Comparison of ENCODE assay signal across 24 cellular contexts in the genomic region with DNA sequence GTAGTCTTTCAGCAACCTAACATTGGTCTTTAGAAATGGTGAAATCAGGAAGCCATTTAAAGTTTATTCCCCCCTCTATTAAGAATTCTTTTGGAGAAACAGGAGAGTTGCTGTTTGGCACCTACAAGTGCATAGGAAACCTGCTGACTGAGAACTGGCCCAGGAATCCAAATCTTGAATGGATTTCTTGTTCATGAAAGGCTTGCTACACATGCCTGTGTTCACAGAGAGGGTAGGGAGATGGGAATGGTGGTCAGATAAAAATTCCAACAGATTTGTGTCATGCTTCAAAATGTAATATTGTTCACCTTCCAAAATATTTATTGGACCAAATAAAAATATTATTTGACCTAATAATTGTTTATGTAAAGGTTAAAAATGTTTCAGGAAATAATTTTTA. TPM values are rescaled to one million over a fixed set of nuclear protein-coding genes. Genes with fewer than 3 reads are reported as not detected.
DNase-seq lines count a peak whose midpoint lies in the region; ATAC-seq and TF ChIP-seq lines count a peak whose summit lies in the region.
"Had no signal": no experiment of that assay in that cellular context is flagged by ENCODE, and none has a peak within 500 bp of the region (broad histone marks: within the 10 kb centered on the region; RNA-seq: fewer than 3 reads in every experiment).

No MANE protein-coding gene starts in this region.

- H3K36me3 Mint-ChIP-seq in neural progenitor cell = no peaks in the 10 kb centered on the region
- H3K36me3 Mint-ChIP-seq: CD8-positive, alpha-beta memory T cell had no signal

- H3K9ac ChIP-seq in neural progenitor cell = no peak overlapping the region
- H3K9ac ChIP-seq: SK-N-SH had no signal

- H3F3A ChIP-seq in neural progenitor cell (ENCODE audit: low read depth) = no peaks in the 10 kb centered on the region

- H3K4me3 ChIP-seq in astrocyte of the cerebellum (ENCODE audit: low read depth, low read length) (no peak overlapping the region), neural progenitor cell (no peak overlapping the region)

- no peak overlapping the region for H3K4me2 ChIP-seq in neural progenitor cell
- H3K4me2 ChIP-seq: SK-N-SH had no signal

- TF ChIP-seq CTCF in astrocyte of the cerebellum (IDR thresholded peaks at IDR 0.05; ENCODE audit: low read depth, low read length, missing control alignments) (no peak), neural progenitor cell (IDR thresholded peaks at IDR 0.05) (no peak)

- H2AFZ ChIP-seq in neural progenitor cell (replicated peaks) = peak overlapping the region; percentile 12

- DNase-seq in NCI-H226 (peak; percentile 55), astrocyte of the cerebellum (ENCODE audit: low read depth) (peak; percentile 57), neural progenitor cell (ENCODE audit: low spot score) (no peak), GOT3 (lab: John Stamatoyannopoulos, UW) (no peak), UCSD-AML1 (lab: John Stamatoyannopoulos, UW; ENCODE audit: unreplicated experiment) (no peak), Right ventricle myocardium inferior (ENCODE audit: missing footprints) (no peak)
- DNase-seq: Calu3; CD8-positive, alpha-beta memory T cell; DMS79 treated with DMSO at 0.1 percent for 48 hours; GF-D8; MM.1S; NCI-H2029; NCI-H446 treated with DMSO at 0.1 percent for 48 hours; NCI-H526; NCI-H82; NK-92 treated with Interleukin-12 subunit alpha and Interleukin-12 subunit beta, amount 100 ng/mL, for 24 hours; SIG-M5; SK-N-SH had no signal

- no peak overlapping the region for H3K27ac Mint-ChIP-seq in neural progenitor cell
- H3K27ac Mint-ChIP-seq: B cell; CD8-positive, alpha-beta memory T cell had no signal

- ATAC-seq in GM21717 (IDR thresholded peaks at IDR 0.05; ENCODE audit: unreplicated experiment) = no peak
- no peak for ATAC-seq in Right ventricle myocardium inferior
- ATAC-seq: HepG2, Panc1 had no signal

- H3K27me3 Mint-ChIP-seq in neural progenitor cell (ENCODE audit: insufficient read depth, low read depth) = no peaks in the 10 kb centered on the region

- H3K27me3 ChIP-seq in neural progenitor cell = no peaks in the 10 kb centered on the region

- peaks cover 8% of the 10 kb centered on the region for H3K4me1 ChIP-seq in neural progenitor cell

- no peaks in the 10 kb centered on the region for H3K9me3 ChIP-seq in neural progenitor cell (ENCODE audit: low read depth)
- H3K9me3 ChIP-seq: SK-N-SH had no signal

- H3K27ac ChIP-seq in neural progenitor cell = no peak overlapping the region
- H3K27ac ChIP-seq: C4-2B had no signal

- no peaks in the 10 kb centered on the region for H4K20me1 ChIP-seq in neural progenitor cell (ENCODE audit: low read depth)

- no peaks in the 10 kb centered on the region for H3K4me1 Mint-ChIP-seq in neural progenitor cell

- H3K4me3 Mint-ChIP-seq in neural progenitor cell = no peak overlapping the region
- H3K4me3 Mint-ChIP-seq: B cell; CD8-positive, alpha-beta memory T cell had no signal

- H3K36me3 ChIP-seq in neural progenitor cell = no peaks in the 10 kb centered on the region

- H3K9me3 Mint-ChIP-seq in neural progenitor cell = no peaks in the 10 kb centered on the region
- H3K9me3 Mint-ChIP-seq: CD8-positive, alpha-beta memory T cell had no signal

- in situ Hi-C loops in astrocyte of the cerebellum (cut with HindIII; ENCODE audit: low sequenced_read_pairs) = no loop called here

- intact Hi-C loops in Right ventricle myocardium inferior (cut with DNase I) = no loop called here

- no peaks in the 10 kb centered on the region for H3K79me2 ChIP-seq in neural progenitor cell (ENCODE audit: low read depth)

RNA-seq across cellular contexts. Expression of a gene that starts 24.2 kb away (rescaled TPM):
- total RNA-seq in neural progenitor cell (ENCODE audit: low replicate concordance) (0.28 and 0.31 TPM in 2 replicates), Right ventricle myocardium inferior (not detected)
- total RNA-seq: B cell; CD8-positive, alpha-beta memory T cell; H4; HepG2 had no signal

Comparison
In these comparisons a context has a peak if more than half of its experiments do, and no peak if none do; other contexts are left out.
1. DNase-seq: peak in NCI-H226 (single experiment) and astrocyte of the cerebellum (single experiment); none in neural progenitor cell (single experiment), GOT3 (single experiment), UCSD-AML1 (single experiment) and Right ventricle myocardium inferior (single experiment).